In the genomic region with DNA sequence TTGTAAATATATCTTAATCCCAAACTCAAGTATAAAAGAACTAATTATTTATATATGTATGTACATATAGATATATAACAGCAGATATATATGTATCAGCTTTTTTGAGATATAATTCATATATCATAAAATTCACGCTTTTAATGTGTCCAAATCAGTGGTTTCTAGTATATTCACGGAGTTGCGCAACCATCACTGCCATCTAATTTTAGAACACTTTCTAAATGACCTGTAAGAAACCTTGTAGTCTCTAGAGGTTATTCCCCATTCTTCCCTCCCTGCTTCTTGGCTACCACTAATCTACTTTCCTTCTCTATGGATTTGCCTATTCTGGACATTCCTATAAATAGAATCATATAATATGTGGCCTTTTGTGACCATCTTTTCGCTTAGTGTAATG, we compare ENCODE assay signal across 25 cellular contexts.
"Had no signal": no experiment of that assay in that cellular context is flagged by ENCODE, and none has a peak within 500 bp of the region (broad histone marks: within the 10 kb centered on the region; RNA-seq: fewer than 3 reads in every experiment).

No MANE protein-coding gene starts in this region.

- H3K9me3 ChIP-seq: esophagus squamous epithelium, lower lobe of right lung, ovary, sigmoid colon, testis, tibial artery had no signal

- H3K27ac ChIP-seq: esophagus squamous epithelium, lower lobe of right lung, ovary, sigmoid colon, testis, tibial artery had no signal

- H3K36me3 ChIP-seq: esophagus squamous epithelium, lower lobe of right lung, ovary, sigmoid colon, tibial artery had no signal

- ATAC-seq: effector memory CD8-positive, alpha-beta T cell; left ventricle myocardium superior; lower lobe of right lung; natural killer cell; stimulated activated effector memory CD8-positive, alpha-beta T cell treated with anti-CD3 and anti-CD28 coated beads, Interleukin-12 subunit alpha, Interleukin-12 subunit beta, amount 100 ng/mL, for 72 hours; stimulated activated naive CD8-positive, alpha-beta T cell treated with anti-CD3 and anti-CD28 coated beads, Interleukin-15, Interleukin-2, amounts not matched to agents 100 U/mL and 50 U/mL, for 24 hours had no signal

- FAIRE-seq: endometrium, keratinocyte, urothelium cell line had no signal

- H3K4me3 ChIP-seq: esophagus squamous epithelium, lower lobe of right lung, ovary, sigmoid colon, testis, tibial artery had no signal

- H3K4me1 ChIP-seq: esophagus squamous epithelium, lower lobe of right lung, sigmoid colon, testis, tibial artery had no signal

- DNase-seq: cortex of kidney; effector memory CD8-positive, alpha-beta T cell; erythroblast; esophagus squamous epithelium; foreskin melanocyte; glutamatergic neuron; hypothalamus; immature natural killer cell; left ventricle myocardium superior; lower lobe of right lung; natural killer cell; occipital lobe; ovary; posterior cingulate gyrus; sigmoid colon; stimulated activated CD4-positive, alpha-beta T cell treated with anti-CD3 and anti-CD28 coated beads, Interleukin-2, amount 100 ng/mL, for 24 hours; stimulated activated CD4-positive, alpha-beta T cell treated with anti-CD3 and anti-CD28 coated beads, Interleukin-4, amount 100 ng/mL, for 24 hours; stimulated activated naive CD8-positive, alpha-beta T cell treated with anti-CD3 and anti-CD28 coated beads, Interleukin-15, Interleukin-2, amounts not matched to agents 100 U/mL and 50 U/mL, for 24 hours; substantia nigra; testis; tibial artery had no signal

- H3K27me3 ChIP-seq: ovary, sigmoid colon, testis, tibial artery had no signal
